14 cellular contexts compared by ENCODE assay signal in genomic region chr12:79685068-79685467, GRCh38. TPM values are rescaled to one million over a fixed set of nuclear protein-coding genes. Genes with fewer than 3 reads are reported as not detected.
DNase-seq lines count a peak whose midpoint lies in the region; ATAC-seq and TF ChIP-seq lines count a peak whose summit lies in the region.
"Had no signal": no experiment of that assay in that cellular context is flagged by ENCODE, and none has a peak within 500 bp of the region (broad histone marks: within the 10 kb centered on the region; RNA-seq: fewer than 3 reads in every experiment).

No MANE protein-coding gene starts in this region.

- no peaks in the 10 kb centered on the region for H3K27me3 ChIP-seq in Panc1 (ENCODE audit: control insufficient read depth, insufficient read depth, low read length)
- no peaks in the 10 kb centered on the region for H3K27me3 ChIP-seq in trophoblast cell (ENCODE audit: insufficient read depth, low read length)
- H3K27me3 ChIP-seq in ascending aorta, result no peaks in the 10 kb centered on the region

- H3K4me2 ChIP-seq in trophoblast cell (ENCODE audit: low read length), result no peak overlapping the region

- no peak overlapping the region for H2BK5ac ChIP-seq in trophoblast cell (ENCODE audit: low read depth, low read length, poor library complexity)

- no peak overlapping the region for H4K12ac ChIP-seq in trophoblast cell (ENCODE audit: low read depth, low read length)

- peak overlapping the region; percentile 75 for H3K27ac ChIP-seq in Panc1 (ENCODE audit: low read length)
- H3K27ac ChIP-seq in trophoblast cell (ENCODE audit: low read depth, low read length), result no peak overlapping the region
- no peak overlapping the region for H3K27ac ChIP-seq in ascending aorta

- no peak overlapping the region for H2BK12ac ChIP-seq in trophoblast cell (ENCODE audit: low read length)

- intact Hi-C loops in Panc1 (cut with micrococcal nuclease; ENCODE audit: unreplicated experiment) (loop anchor here (5.0 to 10.0 kb wide), 2 partner anchors 60 to 128 kb away; no protein-coding TSS in a partner anchor), ascending aorta (cut with DNase I) (no loop called here)

- H3K4me1 ChIP-seq in Panc1 (ENCODE audit: control insufficient read depth, insufficient read depth, low read length), result peaks cover 62% of the 10 kb centered on the region
- peaks cover 0 to 4% of the 10 kb centered on the region in 2 experiments for H3K4me1 ChIP-seq in trophoblast cell (ENCODE audit: control insufficient read depth in 1 of 2, insufficient read depth in 2 of 2, low read length in 2 of 2)
- peaks cover 0 to 31% of the 10 kb centered on the region in 2 donors for H3K4me1 ChIP-seq in ascending aorta

- WGBS in trophoblast cell (ENCODE audit: extremely low coverage, insufficient coverage, insufficient read length), result no CpG with 5 or more reads among the region's 1 CpG

- H4K91ac ChIP-seq in trophoblast cell (ENCODE audit: low read depth, low read length), result no peak overlapping the region

- H3K79me2 ChIP-seq in trophoblast cell (ENCODE audit: control insufficient read depth, insufficient read depth, low read length, poor library complexity), result peaks cover 17% of the 10 kb centered on the region

- ATAC-seq in Panc1 (no peak), HG03432 (IDR thresholded peaks at IDR 0.05; ENCODE audit: unreplicated experiment) (no peak)
- ATAC-seq: CD8-positive, alpha-beta T cell; stimulated activated effector memory CD8-positive, alpha-beta T cell treated with anti-CD3 and anti-CD28 coated beads, Interleukin-12 subunit alpha, Interleukin-12 subunit beta, amount 100 ng/mL, for 72 hours had no signal

- H3K4ac ChIP-seq in trophoblast cell (ENCODE audit: low read depth, low read length), result peak overlapping the region; percentile 24

- no peak overlapping the region for H3K14ac ChIP-seq in trophoblast cell (ENCODE audit: low read length)

- no peak overlapping the region for H3K23ac ChIP-seq in trophoblast cell (ENCODE audit: low read length)

- H3K36me3 ChIP-seq in Panc1 (ENCODE audit: control insufficient read depth, insufficient read depth, low read length), result no peaks in the 10 kb centered on the region; the same call in none of the 2 replicates
- H3K36me3 ChIP-seq in trophoblast cell (ENCODE audit: control insufficient read depth in 1 of 2, insufficient read depth in 2 of 2, low read length in 2 of 2), result peaks cover 0 to 5% of the 10 kb centered on the region in 2 experiments
- no peaks in the 10 kb centered on the region for H3K36me3 ChIP-seq in ascending aorta

- H3K18ac ChIP-seq in trophoblast cell (ENCODE audit: low read length), result no peak overlapping the region

- CTCF ChIA-PET in Panc1 (lab: Charles Lee), result no interaction called here

- no TSS peak for BruUV-seq in Panc1 (replicated peaks; lab: Mats Ljungman, UMichigan)

- in situ Hi-C loops in Panc1 (cut with HindIII; ENCODE audit: low pct_unique_long_range_greater_than_20kb, low sequenced_read_pairs), result no loop called here

- peak; percentile 83 for DNase-seq in ELR (ENCODE audit: low read depth)
- no peak for DNase-seq in Panc1 (ENCODE audit: low read depth, low spot score)
- DNase-seq in epithelial cell of esophagus (ENCODE audit: low read depth), result peak; percentile 87
- peak in 1 of 2 donors; percentile 27 for DNase-seq in trophoblast cell
- DNase-seq in D341Med (ENCODE audit: low spot score), result no peak
- no peak for DNase-seq in ascending aorta (ENCODE audit: low spot score in 2 of 2)
- DNase-seq in dedifferentiated amniotic fluid mesenchymal stem cell (ENCODE audit: extremely low spot score), result no peak
- DNase-seq: activated T-cell treated with anti-CD3 and anti-CD28 coated beads, Interleukin-2, amount 50 U/mL, for 48 hours; CD8-positive, alpha-beta T cell; GOT3; left cardiac atrium; SHP77 treated with DMSO at 0.1 percent for 48 hours had no signal

- H2AK5ac ChIP-seq in trophoblast cell (ENCODE audit: low read length), result no peak overlapping the region

- H3K9me3 ChIP-seq in Panc1 (ENCODE audit: control insufficient read depth, insufficient read depth, low read depth, low read length) (no peaks in the 10 kb centered on the region), trophoblast cell (ENCODE audit: insufficient read depth, low read depth, low read length) (no peaks in the 10 kb centered on the region), ascending aorta (no peaks in the 10 kb centered on the region)

- POLR2A ChIA-PET in Panc1 (lab: Charles Lee), result no interaction called here

- no peak overlapping the region for H4K8ac ChIP-seq in trophoblast cell (ENCODE audit: low read depth, low read length)

- TF ChIP-seq CTCF in Panc1 (IDR thresholded peaks at IDR 0.05) (no peak), epithelial cell of esophagus (IDR thresholded peaks at IDR 0.05; ENCODE audit: insufficient read depth, low read depth, low read length, missing control alignments) (no peak), ascending aorta (IDR thresholded peaks at IDR 0.05) (no peak)

- H3K79me1 ChIP-seq in trophoblast cell (ENCODE audit: low read length), result peaks cover 7% of the 10 kb centered on the region

- H2BK120ac ChIP-seq in trophoblast cell (ENCODE audit: insufficient read depth, low read length, poor library complexity), result no peak overlapping the region

- H3K4me3 ChIP-seq in Panc1 (ENCODE audit: low read depth in 2 of 2, low read length in 2 of 2) (no peak overlapping the region; a peak in 2 of 4 replicates), epithelial cell of esophagus (ENCODE audit: low read length) (no peak overlapping the region), trophoblast cell (ENCODE audit: low read depth, low read length) (no peak overlapping the region), ascending aorta (no peak overlapping the region)

- no peak overlapping the region for H2AFZ ChIP-seq in trophoblast cell (ENCODE audit: insufficient read depth, low read length, poor library complexity)

- H3K9ac ChIP-seq in trophoblast cell (ENCODE audit: low read length), result no peak overlapping the region

RNA-seq across cellular contexts. Expression of gene PAWR, which starts 5.7 kb away (rescaled TPM):
- total RNA-seq in Panc1 (2021; ENCODE audit: unreplicated experiment) (142 TPM), ascending aorta (75.4 TPM)
- 55.9 TPM for polyA plus RNA-seq in Panc1 (2012; ENCODE audit: insufficient read length)
- 63.9 and 76.7 TPM in 2 replicates for polyA plus RNA-seq in trophoblast cell (2013)

Comparison
In these comparisons a context has a peak if more than half of its experiments do, and no peak if none do; other contexts are left out.
1. DNase-seq: peak in ELR (single experiment) and epithelial cell of esophagus (single experiment); none in Panc1 (single experiment), D341Med (single experiment), ascending aorta (0 of 2) and dedifferentiated amniotic fluid mesenchymal stem cell (single experiment).